In the genomic region with DNA sequence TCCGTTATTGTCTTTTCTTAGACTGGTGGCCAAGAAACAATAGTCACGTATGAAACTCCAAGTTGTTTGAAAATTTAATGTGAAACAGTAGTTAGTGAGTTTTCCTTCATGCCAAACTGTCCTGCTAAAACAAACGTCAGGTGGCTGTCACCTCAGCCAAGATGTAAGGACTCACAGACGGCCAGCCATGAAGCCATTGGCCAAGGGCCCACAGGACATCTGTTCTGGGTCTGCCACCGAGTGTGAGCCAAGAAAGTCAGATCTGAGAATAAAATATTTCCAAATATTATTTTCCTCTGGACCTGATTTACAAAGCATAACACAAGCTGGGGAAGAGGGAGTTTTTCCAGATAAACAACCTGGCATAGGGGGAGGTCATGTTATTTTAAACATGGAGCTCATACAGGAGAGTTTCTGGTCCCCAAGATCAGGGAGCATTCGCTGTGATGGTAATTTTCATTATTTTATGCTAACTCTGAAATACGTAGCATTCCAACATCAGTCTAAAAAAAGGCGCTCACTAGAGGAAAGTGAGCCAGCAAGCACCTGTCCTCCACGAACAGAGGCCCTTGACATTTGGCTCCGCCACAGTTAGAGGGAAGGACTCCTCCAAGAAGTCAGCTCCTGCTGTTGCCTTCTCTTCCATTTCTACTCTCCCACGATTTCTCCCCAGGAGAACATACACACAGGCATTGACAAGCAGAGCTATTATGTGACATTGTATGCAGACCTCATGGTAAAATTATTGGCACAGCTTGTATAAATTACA, we compare ENCODE assay signal across 29 cellular contexts. TPM values are rescaled to one million over a fixed set of nuclear protein-coding genes. Genes with fewer than 3 reads are reported as not detected.
DNase-seq lines count a peak whose midpoint lies in the region; ATAC-seq and TF ChIP-seq lines count a peak whose summit lies in the region.
"Had no signal": no experiment of that assay in that cellular context is flagged by ENCODE, and none has a peak within 500 bp of the region (broad histone marks: within the 10 kb centered on the region; RNA-seq: fewer than 3 reads in every experiment).

No MANE protein-coding gene starts in this region.

- no peak for TF ChIP-seq POLR2A in esophagus muscularis mucosa (IDR thresholded peaks at IDR 0.05; ENCODE audit: low read depth)

- no peak overlapping the region for H4K91ac ChIP-seq in mesenchymal stem cell (ENCODE audit: low read length)

- H3K9ac ChIP-seq in mesenchymal stem cell (ENCODE audit: low read length), result peak overlapping the region; percentile 23

- H2AK5ac ChIP-seq in mesenchymal stem cell (ENCODE audit: low read length, severe bottlenecking), result no peak overlapping the region

- no peak overlapping the region for H2AFZ ChIP-seq in mesenchymal stem cell (ENCODE audit: low read depth, low read length)

- H3K36me3 ChIP-seq in right atrium auricular region (no peaks in the 10 kb centered on the region), esophagus muscularis mucosa (no peaks in the 10 kb centered on the region), mesenchymal stem cell (ENCODE audit: control insufficient read depth in 1 of 2, insufficient read depth in 2 of 2, low read depth in 1 of 2, low read length in 2 of 2) (no peaks in the 10 kb centered on the region)
- H3K36me3 ChIP-seq: BE2C, gastrocnemius medialis, stomach, tibial nerve had no signal

- no peaks in the 10 kb centered on the region for H3K79me1 ChIP-seq in mesenchymal stem cell (replicated peaks; ENCODE audit: low read length, poor library complexity, severe bottlenecking)

- ATAC-seq in Right ventricle myocardium superior (ENCODE audit: poor library complexity) (peak; percentile 77), GM18498 (IDR thresholded peaks at IDR 0.05; ENCODE audit: unreplicated experiment) (no peak)
- ATAC-seq: activated CD8-positive, alpha-beta T cell treated with anti-CD3 and anti-CD28 coated beads for 36 hours; left colon had no signal

- no peak overlapping the region for H3K14ac ChIP-seq in mesenchymal stem cell (ENCODE audit: low read length in 2 of 2)

- H3K18ac ChIP-seq in mesenchymal stem cell (ENCODE audit: low read depth in 1 of 2, low read length in 2 of 2), result no peak overlapping the region

- H2BK5ac ChIP-seq in mesenchymal stem cell (ENCODE audit: low read depth, low read length, poor library complexity, severe bottlenecking), result no peak overlapping the region

- H4K8ac ChIP-seq in mesenchymal stem cell (ENCODE audit: low read length), result no peak overlapping the region

- H2BK120ac ChIP-seq in mesenchymal stem cell (ENCODE audit: low read depth, low read length), result no peak overlapping the region

- no peak overlapping the region for H3K4me3 ChIP-seq in right atrium auricular region
- H3K4me3 ChIP-seq in esophagus muscularis mucosa, result no peak overlapping the region
- no peak overlapping the region for H3K4me3 ChIP-seq in mesenchymal stem cell (ENCODE audit: insufficient read depth in 1 of 2, low read depth in 1 of 2, low read length in 2 of 2)
- H3K4me3 ChIP-seq: A549, gastrocnemius medialis, SK-N-MC, skin epidermis, stomach, tibial nerve had no signal

- no peak for DNase-seq in Right ventricle myocardium superior
- DNase-seq in right atrium auricular region (ENCODE audit: low spot score), result no peak
- DNase-seq in esophagus muscularis mucosa (ENCODE audit: extremely low spot score), result peak; percentile 74
- DNase-seq in mesenchymal stem cell, result no peak
- DNase-seq in NCI-H82 treated with DMSO at 0.1 percent for 48 hours (lab: John Stamatoyannopoulos, UW; ENCODE audit: unreplicated experiment), result no peak
- no peak for DNase-seq in NCI-H1417 (lab: John Stamatoyannopoulos, UW)
- DNase-seq in amygdala (lab: John Stamatoyannopoulos, UW), result no peak
- DNase-seq: activated CD8-positive, alpha-beta T cell treated with anti-CD3 and anti-CD28 coated beads for 36 hours; activated naive CD8-positive, alpha-beta T cell treated with anti-CD3 and anti-CD28 coated beads, Interleukin-2, amount 10 ng/mL, durations not matched to agents 7 days and 5 days; BE2C; DMS53; GF-D8; H7; hippocampal formation; immature natural killer cell; left colon; mesendoderm; NCI-H1105 treated with DMSO at 0.1 percent for 48 hours; NCI-H2081; RPMI8226; T-helper 2 cell had no signal

- H3K9me3 ChIP-seq in right atrium auricular region, result no peaks in the 10 kb centered on the region
- H3K9me3 ChIP-seq in esophagus muscularis mucosa, result no peaks in the 10 kb centered on the region
- H3K9me3 ChIP-seq in mesenchymal stem cell (ENCODE audit: control insufficient read depth, low read length), result no peaks in the 10 kb centered on the region
- H3K9me3 ChIP-seq: A549, BE2C, gastrocnemius medialis, stomach had no signal

- no peak overlapping the region for H3K4ac ChIP-seq in mesenchymal stem cell (ENCODE audit: low read depth in 1 of 2, low read length in 2 of 2)

- intact Hi-C loops in Right ventricle myocardium superior (cut with DNase I) (no loop called here), esophagus muscularis mucosa (cut with DNase I) (no loop called here)

- no peak overlapping the region for H3K4me2 ChIP-seq in mesenchymal stem cell (ENCODE audit: low read length, poor library complexity, severe bottlenecking)
- H3K4me2 ChIP-seq: A549 had no signal

- H3K4me1 ChIP-seq in right atrium auricular region, result peaks cover 0 to 13% of the 10 kb centered on the region in 2 donors
- H3K4me1 ChIP-seq in esophagus muscularis mucosa, result peaks cover 11 to 19% (median 15%) of the 10 kb centered on the region in 4 donors
- no peaks in the 10 kb centered on the region for H3K4me1 ChIP-seq in mesenchymal stem cell (ENCODE audit: control insufficient read depth, insufficient read depth, low read depth, low read length)
- H3K4me1 ChIP-seq: A549, BE2C had no signal

- H3K27ac ChIP-seq in right atrium auricular region, result peak overlapping the region in 1 of 2 donors; percentile 27
- no peak overlapping the region for H3K27ac ChIP-seq in esophagus muscularis mucosa (replicated peaks in 1 of 4)
- H3K27ac ChIP-seq in mesenchymal stem cell (ENCODE audit: low read length, poor library complexity, severe bottlenecking), result no peak overlapping the region
- H3K27ac ChIP-seq: A549, epithelial cell of prostate, SK-N-MC, skin epidermis, stomach, tibial nerve had no signal

- no peak for TF ChIP-seq EP300 in esophagus muscularis mucosa (IDR thresholded peaks at IDR 0.05)

- H2BK15ac ChIP-seq in mesenchymal stem cell (ENCODE audit: low read depth, poor library complexity, severe bottlenecking), result no peak overlapping the region

- 58% methylated on average over 11 of the region's 11 CpGs for WGBS in esophagus muscularis mucosa
- WGBS in mesenchymal stem cell, result 82% methylated on average over 9 of the region's 11 CpGs

- no peaks in the 10 kb centered on the region for H3K27me3 ChIP-seq in right atrium auricular region
- H3K27me3 ChIP-seq in esophagus muscularis mucosa, result no peaks in the 10 kb centered on the region
- H3K27me3 ChIP-seq in mesenchymal stem cell (ENCODE audit: control insufficient read depth in 1 of 2, insufficient read depth in 1 of 2, low read length in 2 of 2), result peaks cover 0 to 14% of the 10 kb centered on the region in 2 experiments
- H3K27me3 ChIP-seq: BE2C, gastrocnemius medialis, stomach, tibial nerve had no signal

- no peak overlapping the region for H2BK12ac ChIP-seq in mesenchymal stem cell (ENCODE audit: low read length in 2 of 2)

- TF ChIP-seq CTCF in right atrium auricular region (IDR thresholded peaks at IDR 0.05), result no peak
- no peak for TF ChIP-seq CTCF in esophagus muscularis mucosa (IDR thresholded peaks at IDR 0.05)

- no peak overlapping the region for H3K23ac ChIP-seq in mesenchymal stem cell (ENCODE audit: low read length in 2 of 2)

RNA-seq across cellular contexts. Expression of gene LANCL2, which starts 38.9 kb away (rescaled TPM):
- total RNA-seq in Right ventricle myocardium superior, result 5.6 TPM
- total RNA-seq in right atrium auricular region, result 10 to 100 TPM in 1 of 2 donors, 1 to 10 TPM in 1; 6.7 to 10.6 TPM
- 10 to 100 TPM; 10.0 to 11.8 (median 10.7) TPM for total RNA-seq in esophagus muscularis mucosa
- 8.8 TPM for polyA plus RNA-seq in mesenchymal stem cell (2013, experiment 1 of 2)
- polyA plus RNA-seq in mesenchymal stem cell (2013, experiment 2 of 2), result 8.7 TPM
